17 cellular contexts compared by ENCODE assay signal in the genomic region with DNA sequence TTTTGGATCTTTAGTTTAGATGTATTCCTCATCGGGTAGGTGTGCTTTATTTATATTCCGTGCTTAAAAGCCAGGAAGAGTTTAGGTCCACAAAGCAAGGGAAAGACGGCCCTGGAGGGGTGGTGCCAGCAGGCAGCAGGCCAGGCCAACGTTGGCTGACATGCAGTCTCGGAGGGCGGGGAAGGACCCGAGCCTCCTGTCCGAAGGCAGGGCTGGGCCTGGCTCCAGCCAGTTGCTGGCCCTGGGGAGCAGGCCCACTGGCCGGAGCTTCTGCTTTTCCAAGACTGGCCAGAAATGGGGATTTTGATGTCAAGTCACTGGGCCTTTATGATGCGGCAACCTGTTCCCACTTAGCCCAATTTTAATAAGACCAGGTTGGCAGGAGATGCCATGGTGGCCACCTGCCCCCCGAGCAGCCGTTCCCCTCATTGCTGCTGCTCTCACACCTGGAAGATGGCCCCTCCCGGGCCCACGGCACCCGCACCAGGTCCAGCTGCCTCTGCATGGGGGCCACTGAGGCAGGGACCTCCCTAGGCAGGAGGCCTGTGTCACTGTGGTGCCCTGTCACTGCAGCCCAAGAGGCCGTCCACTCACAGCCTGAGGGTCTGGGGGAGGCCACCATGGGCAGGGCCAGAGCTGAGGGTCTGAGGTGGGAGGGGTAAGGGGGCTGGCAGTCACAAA. TPM values are rescaled to one million over a fixed set of nuclear protein-coding genes. Genes with fewer than 3 reads are reported as not detected.
DNase-seq lines count a peak whose midpoint lies in the region; ATAC-seq, FAIRE-seq and TF ChIP-seq lines count a peak whose summit lies in the region.
"Had no signal": no experiment of that assay in that cellular context is flagged by ENCODE, and none has a peak within 500 bp of the region (broad histone marks: within the 10 kb centered on the region; RNA-seq: fewer than 3 reads in every experiment).

No MANE protein-coding gene starts in this region.

- peak overlapping the region; percentile 38 for H3K14ac ChIP-seq in neuronal stem cell (ENCODE audit: low read length)

- no peak overlapping the region for H2BK12ac ChIP-seq in neuronal stem cell (ENCODE audit: low read length)

- H2BK15ac ChIP-seq in neuronal stem cell (ENCODE audit: low read length): no peak overlapping the region

- CTCF ChIA-PET in activated B cell treated with CpG ODN at 0.5 μM for 24 hours (lab: Charles Lee): interaction anchor here (1.0 to 4.9 kb wide), 2 partner anchors 18 to 94 kb away, joined by 3 to 76 read pairs; no protein-coding TSS in a partner anchor

- H3K4me3 Mint-ChIP-seq in activated B cell treated with CpG ODN at 0.5 μM for 24 hours: peak overlapping the region; percentile 19
- H3K4me3 Mint-ChIP-seq: activated naive CD4-positive, alpha-beta T cell treated with anti-CD3 and anti-CD28 coated beads, Interleukin-2, amount 10 ng/mL, durations not matched to agents 7 days and 5 days had no signal

- H3K9ac ChIP-seq in neuronal stem cell (ENCODE audit: low read depth, low read length, poor library complexity): no peak overlapping the region

- TF ChIP-seq POLR2A in heart left ventricle (IDR thresholded peaks at IDR 0.05): no peak

- H3K27ac ChIP-seq in heart left ventricle: peak overlapping the region in 3 of 12 donors; percentile 14 to 38 (median 15)
- H3K27ac ChIP-seq in neuronal stem cell (replicated peaks; ENCODE audit: low read length): no peak overlapping the region
- H3K27ac ChIP-seq: gastrocnemius medialis had no signal

- peaks cover 42% of the 10 kb centered on the region for H3K36me3 Mint-ChIP-seq in activated B cell treated with CpG ODN at 0.5 μM for 24 hours (ENCODE audit: low read depth)

- no peak overlapping the region for H4K91ac ChIP-seq in neuronal stem cell (ENCODE audit: low read depth, low read length, poor library complexity)

- H3K4me3 ChIP-seq in heart left ventricle (no peak overlapping the region), neuronal stem cell (ENCODE audit: low read length in 2 of 2) (peak overlapping the region in 1 of 2 donors; percentile 55)
- H3K4me3 ChIP-seq: gastrocnemius medialis, tibial nerve had no signal

- H2BK5ac ChIP-seq in neuronal stem cell (ENCODE audit: low read length): no peak overlapping the region

- H2BK120ac ChIP-seq in neuronal stem cell (ENCODE audit: low read depth, low read length): no peak overlapping the region

- intact Hi-C loops in activated B cell treated with CpG ODN at 0.5 μM for 24 hours (cut with micrococcal nuclease): no loop called here
- intact Hi-C loops in heart left ventricle (cut with DNase I): no loop called here

- no peak overlapping the region for H3K4ac ChIP-seq in neuronal stem cell (ENCODE audit: low read length)

- no peak overlapping the region for H3K18ac ChIP-seq in neuronal stem cell (ENCODE audit: low read length)

- no peak for TF ChIP-seq CTCF in activated B cell treated with CpG ODN at 0.5 μM for 24 hours (IDR thresholded peaks at IDR 0.05)
- no peak for TF ChIP-seq CTCF in heart left ventricle (IDR thresholded peaks at IDR 0.05)

- POLR2A ChIA-PET in activated B cell treated with CpG ODN at 0.5 μM for 24 hours (lab: Charles Lee): interaction anchor here (0.9 to 10.8 kb wide), 4 partner anchors 10 to 36 kb away, joined by 3 to 941 read pairs (median 4); no protein-coding TSS in a partner anchor

- H3K4me2 ChIP-seq in neuronal stem cell (ENCODE audit: insufficient read depth, low read length, poor library complexity, severe bottlenecking): no peak overlapping the region

- H3K79me1 ChIP-seq in neuronal stem cell (ENCODE audit: low read depth, low read length): peaks cover 28% of the 10 kb centered on the region

- H3K27me3 ChIP-seq in heart left ventricle: no peaks in the 10 kb centered on the region
- H3K27me3 ChIP-seq in neuronal stem cell (ENCODE audit: control insufficient read depth in 3 of 3, insufficient read depth in 3 of 3, low read depth in 1 of 3, low read length in 3 of 3): no peaks in the 10 kb centered on the region
- H3K27me3 ChIP-seq: gastrocnemius medialis, tibial nerve had no signal

- no peaks in the 10 kb centered on the region for H3K27me3 Mint-ChIP-seq in activated B cell treated with CpG ODN at 0.5 μM for 24 hours
- H3K27me3 Mint-ChIP-seq: activated naive CD4-positive, alpha-beta T cell treated with anti-CD3 and anti-CD28 coated beads, Interleukin-2, amount 10 ng/mL, durations not matched to agents 7 days and 5 days had no signal

- H3K36me3 ChIP-seq in heart left ventricle (peaks cover 0 to 18% (median 0%) of the 10 kb centered on the region in 9 donors), neuronal stem cell (replicated peaks in 1 of 2; ENCODE audit: control insufficient read depth in 2 of 2, insufficient read depth in 2 of 2, low read length in 2 of 2) (peaks cover 25 to 45% of the 10 kb centered on the region in 2 donors)
- H3K36me3 ChIP-seq: gastrocnemius medialis, tibial nerve had no signal

- no peak overlapping the region for H2AK5ac ChIP-seq in neuronal stem cell (ENCODE audit: low read depth, low read length)

- DNase-seq in AG08396 (ENCODE audit: low spot score): peak; percentile 46
- DNase-seq in activated B cell treated with CpG ODN at 0.5 μM for 24 hours: no peak
- peak; percentile 74 to 89 (median 76) for DNase-seq in heart left ventricle
- no peak for DNase-seq in neuronal stem cell (ENCODE audit: low spot score)
- DNase-seq in RCC 7860 (ENCODE audit: low spot score): no peak
- no peak for DNase-seq in ecto neural progenitor cell (ENCODE audit: low spot score)
- DNase-seq: activated naive CD4-positive, alpha-beta T cell treated with anti-CD3 and anti-CD28 coated beads, Interleukin-2, amount 10 ng/mL, durations not matched to agents 7 days and 5 days; NCI-H1694 treated with DMSO at 0.1 percent for 48 hours had no signal

- peaks cover 97% of the 10 kb centered on the region for H3K4me1 Mint-ChIP-seq in activated B cell treated with CpG ODN at 0.5 μM for 24 hours

- H4K8ac ChIP-seq in neuronal stem cell (ENCODE audit: low read depth, low read length): no peak overlapping the region

- no peak for FAIRE-seq in RCC 7860 (lab: Jason Lieb, UNC)
- FAIRE-seq: GM12891, GM19239 had no signal

- H3K27ac Mint-ChIP-seq in activated B cell treated with CpG ODN at 0.5 μM for 24 hours: peak overlapping the region; percentile 83
- H3K27ac Mint-ChIP-seq: activated naive CD4-positive, alpha-beta T cell treated with anti-CD3 and anti-CD28 coated beads, Interleukin-2, amount 10 ng/mL, durations not matched to agents 7 days and 5 days had no signal

- peak overlapping the region; percentile 89 for H3K23ac ChIP-seq in neuronal stem cell (ENCODE audit: low read depth, low read length, poor library complexity)

- WGBS in heart left ventricle, 4 donors: 12 to 50% (median 42%) methylated on average over 10 to 16 of the region's 16 CpGs
- no CpG with 5 or more reads among the region's 16 CpGs for WGBS in neuronal stem cell (ENCODE audit: extremely low coverage in 2 of 2, insufficient read length in 2 of 2, insufficient replicate concordance in 1 of 2), 2 donors

- H3K4me1 ChIP-seq in heart left ventricle (peaks cover 0 to 83% (median 17%) of the 10 kb centered on the region in 12 donors), neuronal stem cell (ENCODE audit: control insufficient read depth in 2 of 2, insufficient read depth in 1 of 2, low read depth in 1 of 2, low read length in 2 of 2) (peaks cover 0 to 2% of the 10 kb centered on the region in 2 donors)

- no peaks in the 10 kb centered on the region for H3K9me3 Mint-ChIP-seq in activated B cell treated with CpG ODN at 0.5 μM for 24 hours
- H3K9me3 Mint-ChIP-seq: activated naive CD4-positive, alpha-beta T cell treated with anti-CD3 and anti-CD28 coated beads, Interleukin-2, amount 10 ng/mL, durations not matched to agents 7 days and 5 days had no signal

- H2AFZ ChIP-seq in neuronal stem cell (ENCODE audit: low read length): no peak overlapping the region

- no peaks in the 10 kb centered on the region for H3K9me3 ChIP-seq in heart left ventricle
- H3K9me3 ChIP-seq in neuronal stem cell (replicated peaks in 1 of 2; ENCODE audit: control insufficient read depth in 2 of 2, insufficient read depth in 1 of 2, low read depth in 1 of 2, low read length in 2 of 2): no peaks in the 10 kb centered on the region
- H3K9me3 ChIP-seq: gastrocnemius medialis, tibial nerve had no signal

- ATAC-seq in activated B cell treated with CpG ODN at 0.5 μM for 24 hours (ENCODE audit: low read depth) (no peak), heart left ventricle (peak; percentile 74 to 85 (median 80)), HG02623 (IDR thresholded peaks at IDR 0.05; ENCODE audit: unreplicated experiment) (no peak), GM19324 (IDR thresholded peaks at IDR 0.05; ENCODE audit: low FRiP score, unreplicated experiment) (no peak)
- ATAC-seq: HCT116 had no signal

RNA-seq across cellular contexts. Expression of gene LPCAT1, which starts 23.2 kb away (rescaled TPM):
- total RNA-seq in activated B cell treated with CpG ODN at 0.5 μM for 24 hours (246 and 269 TPM in 2 replicates), heart left ventricle (10 to 100 TPM in 4 of 9 donors, 1 to 10 TPM in 5; 8.2 to 30.6 (median 9.9) TPM)
- 10 to 100 TPM in 1 of 2 donors, 1 to 10 TPM in 1; 9.6 to 21.9 TPM for polyA plus RNA-seq in heart left ventricle
- polyA plus RNA-seq in neuronal stem cell (2013, experiment 1 of 2): 92.2 TPM
- 93.4 TPM for polyA plus RNA-seq in neuronal stem cell (2013, experiment 2 of 2)

RNA-seq across cellular contexts. Expression of gene SLC6A3, which starts 55.3 kb away (rescaled TPM):
- total RNA-seq in activated B cell treated with CpG ODN at 0.5 μM for 24 hours (1.4 and 2.0 TPM in 2 replicates), heart left ventricle (under 1 TPM in 3 of 9 donors, not detected in 6; 0.08 to 0.29 (median 0.14) TPM)
- polyA plus RNA-seq in heart left ventricle: under 1 TPM in 1 of 2 donors, not detected in 1; 0.06 TPM
- polyA plus RNA-seq in neuronal stem cell (2013, experiment 1 of 2): 0.26 TPM
- polyA plus RNA-seq in neuronal stem cell (2013, experiment 2 of 2): 0.15 TPM
- total RNA-seq: A172, gastrocnemius medialis, liver had no signal
- polyA plus RNA-seq: liver had no signal

Comparison
In these comparisons a context has a peak if more than half of its experiments do, and no peak if none do; other contexts are left out.
1. DNase-seq: peak in AG08396 (single experiment) and heart left ventricle (5 of 5); none in activated B cell treated with CpG ODN at 0.5 μM for 24 hours (single experiment), neuronal stem cell (single experiment), RCC 7860 (single experiment) and ecto neural progenitor cell (single experiment).
2. ATAC-seq: peak in heart left ventricle (4 of 4); none in activated B cell treated with CpG ODN at 0.5 μM for 24 hours (single experiment), HG02623 (single experiment) and GM19324 (single experiment).